Comparison of ENCODE assay signal across 12 cellular contexts in the genomic region with DNA sequence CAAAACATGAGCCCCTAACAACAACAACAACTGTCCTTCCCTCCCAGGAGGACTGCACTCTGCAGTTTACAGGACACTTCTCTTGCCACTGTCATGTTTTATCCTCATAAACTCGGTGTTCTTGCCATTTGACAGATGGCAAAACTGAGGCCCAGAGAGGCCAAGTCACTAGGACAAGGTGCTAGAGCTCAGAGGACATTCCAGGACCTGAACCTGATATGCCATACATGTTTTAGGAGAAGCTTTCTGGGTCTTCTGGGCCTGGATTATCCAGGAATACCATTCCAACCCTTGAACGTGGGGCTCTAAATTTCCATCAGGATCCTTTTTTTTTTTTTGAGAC. TPM values are rescaled to one million over a fixed set of nuclear protein-coding genes. Genes with fewer than 3 reads are reported as not detected.
DNase-seq lines count a peak whose midpoint lies in the region; ATAC-seq and TF ChIP-seq lines count a peak whose summit lies in the region.
"Had no signal": no experiment of that assay in that cellular context is flagged by ENCODE, and none has a peak within 500 bp of the region (broad histone marks: within the 10 kb centered on the region; RNA-seq: fewer than 3 reads in every experiment).

No MANE protein-coding gene starts in this region.

- no peaks in the 10 kb centered on the region for H3K4me1 ChIP-seq in right cardiac atrium (ENCODE audit: control insufficient read depth, insufficient read depth, low read length)
- H3K4me1 ChIP-seq in ovary (ENCODE audit: insufficient read depth), result peaks cover 2% of the 10 kb centered on the region
- peaks cover 11% of the 10 kb centered on the region for H3K4me1 ChIP-seq in testis

- TF ChIP-seq POLR2A in ovary (IDR thresholded peaks at IDR 0.05) (no peak), testis (IDR thresholded peaks at IDR 0.05) (no peak)

- WGBS in right cardiac atrium, result 71% methylated on average over 2 of the region's 2 CpGs
- WGBS in ovary, 3 donors, result 41 to 72% (median 50%) methylated on average over 2 of the region's 2 CpGs
- WGBS in testis, 2 donors, result 57 to 59% methylated on average over 2 of the region's 2 CpGs

- intact Hi-C loops in right cardiac atrium (cut with DNase I), result loop anchor here in 1 of 4 donors (10.0 kb wide), 1 partner anchor 493 kb away; no protein-coding TSS in a partner anchor
- intact Hi-C loops in cardiac septum (cut with DNase I), result loop anchor here (5.0 kb wide), 1 partner anchor 35 kb away; no protein-coding TSS in a partner anchor
- intact Hi-C loops in ovary (cut with DNase I), result no loop called here
- intact Hi-C loops in testis (cut with DNase I; ENCODE audit: low total_unique reads), result no loop called here

- no peaks in the 10 kb centered on the region for H3K9me3 ChIP-seq in right cardiac atrium (ENCODE audit: control insufficient read depth, low read length)
- no peaks in the 10 kb centered on the region for H3K9me3 ChIP-seq in ovary
- no peaks in the 10 kb centered on the region for H3K9me3 ChIP-seq in testis

- H3K4me3 ChIP-seq in right cardiac atrium (ENCODE audit: low read length) (peak overlapping the region; percentile 1), fibroblast of villous mesenchyme (ENCODE audit: low read depth, low read length) (peak overlapping the region; percentile 47), ovary (peak overlapping the region; percentile 17), testis (peak overlapping the region in 1 of 2 donors; percentile 50)

- TF ChIP-seq EP300 in ovary (IDR thresholded peaks at IDR 0.05), result no peak

- ATAC-seq in right cardiac atrium (no peak), GM19395 (IDR thresholded peaks at IDR 0.05; ENCODE audit: unreplicated experiment) (no peak), GM21723 (IDR thresholded peaks at IDR 0.05; ENCODE audit: unreplicated experiment) (no peak)

- TF ChIP-seq CTCF in fibroblast of villous mesenchyme (IDR thresholded peaks at IDR 0.05; ENCODE audit: insufficient read depth, low read depth, low read length) (no peak), ovary (IDR thresholded peaks at IDR 0.05) (no peak), testis (IDR thresholded peaks at IDR 0.05) (no peak)

- H3K36me3 ChIP-seq in ovary, result no peaks in the 10 kb centered on the region
- H3K36me3 ChIP-seq in testis (ENCODE audit: low read depth, missing control alignments), result no peaks in the 10 kb centered on the region

- DNase-seq in right cardiac atrium (no peak), cardiac septum (ENCODE audit: low spot score) (no peak), fibroblast of villous mesenchyme (ENCODE audit: low read depth) (no peak), ovary (no peak), NAMALWA (ENCODE audit: low spot score) (no peak), testis (no peak)
- DNase-seq: activated gamma-delta T cell treated with Interleukin-2 at 50 U/mL for 16 hours; effector CD8-positive, alpha-beta T cell; Karpas-422; NCI-H345 had no signal

- H3K27me3 ChIP-seq in right cardiac atrium (ENCODE audit: control insufficient read depth, insufficient read depth) (no peaks in the 10 kb centered on the region), ovary (no peaks in the 10 kb centered on the region), testis (no peaks in the 10 kb centered on the region)

- peak overlapping the region; percentile 5 for H3K27ac ChIP-seq in right cardiac atrium (ENCODE audit: low read length)
- no peak overlapping the region for H3K27ac ChIP-seq in ovary
- no peak overlapping the region for H3K27ac ChIP-seq in testis

RNA-seq across cellular contexts. Expression of gene TENT5B, which starts 19.4 kb away (rescaled TPM):
- total RNA-seq in right cardiac atrium (10 to 100 TPM; 27.5 to 32.4 (median 30.7) TPM), cardiac septum (7.6 TPM), fibroblast of villous mesenchyme (9.7 and 15.5 TPM in 2 replicates), ovary (1 to 10 TPM in 6 of 7 donors, under 1 TPM in 1; 0.33 to 7.4 (median 2.3) TPM), testis (10 to 100 TPM; 10.5 to 10.7 TPM)
- polyA plus RNA-seq in right cardiac atrium (28.6 TPM), ovary (1 to 10 TPM; 2.9 to 5.3 TPM), testis (ENCODE audit: insufficient read depth, low read depth, low replicate concordance) (10.7 TPM)

RNA-seq across cellular contexts. Expression of gene TRNP1, which starts 38.6 kb away (rescaled TPM):
- total RNA-seq in right cardiac atrium, result 10 to 100 TPM; 45.9 to 52.4 (median 49.1) TPM
- polyA plus RNA-seq in right cardiac atrium, result 64.6 TPM
- total RNA-seq in cardiac septum, result 42.2 TPM
- total RNA-seq in fibroblast of villous mesenchyme, result 13.2 and 27.6 TPM in 2 replicates
- total RNA-seq in ovary, result 10 to 100 TPM in 1 of 7 donors, 1 to 10 TPM in 3, under 1 TPM in 3; 0.25 to 23.8 (median 2.9) TPM
- polyA plus RNA-seq in ovary, result 10 to 100 TPM in 1 of 2 donors, 1 to 10 TPM in 1; 4.2 to 18.0 TPM
- 1 to 10 TPM; 5.7 to 7.7 TPM for total RNA-seq in testis
- polyA plus RNA-seq in testis (ENCODE audit: insufficient read depth, low read depth, low replicate concordance), result 4.3 TPM
